In genomic region chr19:31214997-31215396, GRCh38 we compare ENCODE assay signal across 16 cellular contexts.
DNase-seq lines count a peak whose midpoint lies in the region; FAIRE-seq and TF ChIP-seq lines count a peak whose summit lies in the region.
"Had no signal": no experiment of that assay in that cellular context is flagged by ENCODE, and none has a peak within 500 bp of the region (broad histone marks: within the 10 kb centered on the region; RNA-seq: fewer than 3 reads in every experiment).

No MANE protein-coding gene starts in this region.

- peaks cover 23% of the 10 kb centered on the region for H3K4me1 Mint-ChIP-seq in T-helper 2 cell treated with Interferon-gamma antibody and Interleukin-4, amounts not matched to agents 5 μg/mL and 100 μg/mL, for 36 hours (ENCODE audit: low read depth)
- H3K4me1 Mint-ChIP-seq: B cell had no signal

- H3K27me3 ChIP-seq in ACC112 (ENCODE audit: insufficient read depth, low read length), result no peaks in the 10 kb centered on the region
- H3K27me3 ChIP-seq: transverse colon had no signal

- DNase-seq in ELR (ENCODE audit: low read depth) (peak; percentile 81), epithelial cell of esophagus (ENCODE audit: low read depth) (peak; percentile 63), H4 (ENCODE audit: low spot score) (no peak), SKM-1 (lab: John Stamatoyannopoulos, UW; ENCODE audit: unreplicated experiment) (no peak), germinal center (ENCODE audit: low spot score) (no peak), H54 (ENCODE audit: insufficient read length, low spot score) (no peak)
- no peak for DNase-seq in T-helper 2 cell treated with Interferon-gamma antibody and Interleukin-4, amounts not matched to agents 5 μg/mL and 100 μg/mL, for 36 hours (ENCODE audit: low spot score)
- DNase-seq: DMS 273 treated with DMSO at 0.1 percent for 48 hours; effector memory CD8-positive, alpha-beta T cell; NCI-H1694; NCI-H345; SHP77; T1000; transverse colon had no signal

- no peak for FAIRE-seq in H54 (lab: Jason Lieb, UNC)

- no peaks in the 10 kb centered on the region for H3K27me3 Mint-ChIP-seq in T-helper 2 cell treated with Interferon-gamma antibody and Interleukin-4, amounts not matched to agents 5 μg/mL and 100 μg/mL, for 36 hours (ENCODE audit: low read depth)
- H3K27me3 Mint-ChIP-seq: B cell; effector memory CD8-positive, alpha-beta T cell had no signal

- H3K9me3 Mint-ChIP-seq in T-helper 2 cell treated with Interferon-gamma antibody and Interleukin-4, amounts not matched to agents 5 μg/mL and 100 μg/mL, for 36 hours, result peaks cover 12% of the 10 kb centered on the region
- H3K9me3 Mint-ChIP-seq: effector memory CD8-positive, alpha-beta T cell had no signal

- H3K4me1 ChIP-seq in ACC112 (ENCODE audit: control insufficient read depth, insufficient read depth, low read length, unreplicated experiment), result peaks cover 13% of the 10 kb centered on the region
- H3K4me1 ChIP-seq: transverse colon had no signal

- no peak overlapping the region for H2AFZ ChIP-seq in ACC112 (ENCODE audit: low read length, unreplicated experiment)

- no peak for TF ChIP-seq CTCF in epithelial cell of esophagus (IDR thresholded peaks at IDR 0.05; ENCODE audit: insufficient read depth, low read depth, low read length, missing control alignments)

- H3K79me2 ChIP-seq in ACC112 (ENCODE audit: control insufficient read depth, insufficient read depth, low read length, unreplicated experiment), result no peaks in the 10 kb centered on the region

- H3K27ac Mint-ChIP-seq in T-helper 2 cell treated with Interferon-gamma antibody and Interleukin-4, amounts not matched to agents 5 μg/mL and 100 μg/mL, for 36 hours, result peak overlapping the region; percentile 69
- H3K27ac Mint-ChIP-seq: B cell had no signal

- H3K4me3 ChIP-seq in ACC112 (ENCODE audit: low read depth, low read length) (no peak overlapping the region), epithelial cell of esophagus (ENCODE audit: low read length) (no peak overlapping the region)
- H3K4me3 ChIP-seq: transverse colon had no signal

- no peaks in the 10 kb centered on the region for H3K36me3 ChIP-seq in ACC112 (ENCODE audit: insufficient read depth, low read length)
- H3K36me3 ChIP-seq: transverse colon had no signal

- TF ChIP-seq POLR2A in H54 (IDR thresholded peaks at IDR 0.05; ENCODE audit: low read depth, low read length), result no peak

- peak overlapping the region; percentile 24 for H3K4me3 Mint-ChIP-seq in T-helper 2 cell treated with Interferon-gamma antibody and Interleukin-4, amounts not matched to agents 5 μg/mL and 100 μg/mL, for 36 hours
- H3K4me3 Mint-ChIP-seq: B cell had no signal

- peak overlapping the region; percentile 86 for H3K27ac ChIP-seq in ACC112 (ENCODE audit: low read depth, low read length)

- peaks cover 7% of the 10 kb centered on the region for H3K36me3 Mint-ChIP-seq in T-helper 2 cell treated with Interferon-gamma antibody and Interleukin-4, amounts not matched to agents 5 μg/mL and 100 μg/mL, for 36 hours (ENCODE audit: low read depth)

Comparison
In these comparisons a context has a peak if more than half of its experiments do, and no peak if none do; other contexts are left out.
1. DNase-seq: peak in ELR (single experiment) and epithelial cell of esophagus (single experiment); none in T-helper 2 cell treated with Interferon-gamma antibody and Interleukin-4, amounts not matched to agents 5 μg/mL and 100 μg/mL, for 36 hours (single experiment), H4 (single experiment), SKM-1 (single experiment), germinal center (single experiment) and H54 (single experiment).